Comparison of ENCODE assay signal across 1 cellular context in genomic region chr15:29270976-29271375, GRCh38.
TF ChIP-seq lines count a peak whose summit lies in the region.

No MANE protein-coding gene starts in this region.

TF ChIP-seq in IMR-90, 13 proteins besides CTCF, POLR2A, EP300 and RAD21 (continued from another document):
- TF ChIP-seq ELK1 (IDR thresholded peaks at IDR 0.05; ENCODE audit: borderline replicate concordance, low read depth, low read length) (no peak), BHLHE40 (IDR thresholded peaks at IDR 0.05; ENCODE audit: low read depth, low read length) (no peak)
TF ChIP-seq in IMR-90: peak in this region for 0.
